In genomic region chr19:58513694-58514563, GRCh38 we compare ENCODE assay signal across 8 cellular contexts. TPM values are rescaled to one million over a fixed set of nuclear protein-coding genes. Genes with fewer than 3 reads are reported as not detected.
DNase-seq lines count a peak whose midpoint lies in the region; ATAC-seq, FAIRE-seq and TF ChIP-seq lines count a peak whose summit lies in the region.

No MANE protein-coding gene starts in this region.

- H3K9me3 ChIP-seq in HepG2 (ENCODE audit: low read length), result no peaks in the 10 kb centered on the region

- intact Hi-C loops in HepG2 (cut with micrococcal nuclease; ENCODE audit: unreplicated experiment), result no loop called here

- peaks cover 25% of the 10 kb centered on the region for H3K79me2 ChIP-seq in HepG2 (ENCODE audit: insufficient read depth, low read length)

- ATAC-seq in GM18858 (IDR thresholded peaks at IDR 0.05; ENCODE audit: unreplicated experiment) (peak; percentile 61), HG03175 (IDR thresholded peaks at IDR 0.05; ENCODE audit: unreplicated experiment) (peak; percentile 79), HepG2 (peak; percentile 59)

- H3K27ac ChIP-seq in HepG2 (ENCODE audit: extremely low read length, insufficient read depth, low read length), result peak overlapping the region; percentile 79

- no peaks in the 10 kb centered on the region for H4K20me1 ChIP-seq in HepG2 (ENCODE audit: insufficient read depth, low read length)

- no peaks in the 10 kb centered on the region; a peak in 1 of 5 replicates for H3K27me3 ChIP-seq in HepG2 (ENCODE audit: control insufficient read depth in 1 of 2, insufficient read depth in 2 of 2, low read length in 2 of 2)

- peak; percentile 84 to 95 for TF ChIP-seq POLR2A in HepG2 (IDR thresholded peaks at IDR 0.05; ENCODE audit: insufficient read depth in 1 of 2, low read depth in 2 of 2, low read length in 2 of 2)

- H3K36me3 ChIP-seq in HepG2 (replicated peaks in 1 of 2; ENCODE audit: control insufficient read depth in 1 of 2, insufficient read depth in 2 of 2, low read length in 2 of 2), result peaks cover 5 to 6% of the 10 kb centered on the region in 2 experiments; a peak in 4 of 5 replicates

- CTCF ChIA-PET in HepG2 (lab: Yijun Ruan, JAX; ENCODE audit: low intra/inter-chr PET ratio, low total read pairs), result no interaction called here

- peak; percentile 96 for TF ChIP-seq CTCF in HepG2 (CRISPR knock-in tag; IDR thresholded peaks at IDR 0.05)

- TF ChIP-seq EP300 in HepG2 (IDR thresholded peaks at IDR 0.05; ENCODE audit: low read depth in 2 of 2, low read length in 2 of 2), result no peak
- TF ChIP-seq EP300 in HepG2 (CRISPR knock-in tag; IDR thresholded peaks at IDR 0.05; ENCODE audit: borderline replicate concordance), result peak; percentile 17; the same call in 1 of the 2 replicates

- 72% methylated on average over 9 of the region's 66 CpGs for WGBS in HepG2 (ENCODE audit: low lambda C conversion rate)

- peaks cover 73% of the 10 kb centered on the region for H3K4me1 ChIP-seq in HepG2 (ENCODE audit: insufficient read depth, low read length)

- POLR2A ChIA-PET in HepG2 (lab: Yijun Ruan, JAX), result interaction anchor here (0.6 to 5.8 kb wide), 19 partner anchors 9 to 187 kb away, joined by 3 to 44 read pairs (median 4); partner anchors contain the start of genes CHMP2A, TRIM28, UBE2M and ZNF324

- H3K9ac ChIP-seq in HepG2 (ENCODE audit: insufficient read depth, low read depth, low read length), result peak overlapping the region; percentile 80

- FAIRE-seq in HepG2 (lab: Jason Lieb, UNC), result peak; percentile 63

- no TSS peak for BruUV-seq in HepG2 (replicated peaks; lab: Mats Ljungman, UMichigan)

- H2AFZ ChIP-seq in HepG2 (ENCODE audit: low read length), result no peak overlapping the region

- H3K4me3 ChIP-seq in HepG2 (replicated peaks in 1 of 3; ENCODE audit: insufficient read depth in 1 of 3, low read depth in 2 of 3, low read length in 3 of 3), result peak overlapping the region; percentile 36 to 81 (median 69)

- peak overlapping the region; percentile 100 for H3K4me2 ChIP-seq in HepG2 (ENCODE audit: low read depth, low read length)

- DNase-seq in 8988T (peak; percentile 59), NCI-H446 treated with DMSO at 0.1 percent for 48 hours (lab: John Stamatoyannopoulos, UW) (peak; percentile 65), dermis blood vessel endothelial cell (peak; percentile 96), HepG2 (ENCODE audit: low spot score) (peak; percentile 88)
- peak; percentile 90 to 92 for DNase-seq in activated CD4-positive, alpha-beta T cell treated with anti-CD3 and anti-CD28 coated beads, Interleukin-2, amount 50 U/mL, for 24 hours (ENCODE audit: low read depth in 1 of 2, low spot score in 1 of 2)
- DNase-seq in stimulated activated CD4-positive, alpha-beta T cell treated with anti-CD3 and anti-CD28 coated beads, Interleukin-2, amount 100 ng/mL, for 48 hours, result peak; percentile 95 to 99

- in situ Hi-C loops in HepG2 (cut with HindIII; ENCODE audit: extremely low pct_ligation_motif_present, low pct_unique_long_range_greater_than_20kb), result no loop called here

- peak; percentile 97 for TF ChIP-seq RAD21 in HepG2 (CRISPR knock-in tag; IDR thresholded peaks at IDR 0.05)

RNA-seq across cellular contexts. Expression of gene SLC27A5, which starts 2.1 kb away (rescaled TPM):
- 3.7 and 4.1 TPM in 2 replicates for total RNA-seq in dermis blood vessel endothelial cell
- 40.2 and 41.2 TPM in 2 replicates for total RNA-seq in HepG2 (2016; rRNA removed; fragmentation: Illumina TruSeq; extraction: Trizol)
- 49.0 and 49.9 TPM in 2 replicates for total RNA-seq in HepG2 (2016; cell fraction: cytosol; rRNA removed; fragmentation: Illumina TruSeq; extraction: Trizol; ENCODE audit: low read depth)
- total RNA-seq in HepG2 (2016; cell fraction: insoluble cytoplasmic fraction; rRNA removed; fragmentation: Illumina TruSeq; extraction: Trizol), result 39.8 and 42.2 TPM in 2 replicates
- 59.4 and 64.1 TPM in 2 replicates for total RNA-seq in HepG2 (2016; cell fraction: membrane; rRNA removed; fragmentation: Illumina TruSeq; extraction: Trizol)
- 18.8 and 20.1 TPM in 2 replicates for total RNA-seq in HepG2 (2016; cell fraction: nucleus; rRNA removed; fragmentation: Illumina TruSeq; extraction: Trizol)
- 30.3 and 36.5 TPM in 2 replicates for polyA plus RNA-seq in HepG2 (2011; rRNA removed)
- polyA plus RNA-seq in HepG2 (2011; cell fraction: cytosol; rRNA removed), result 39.8 and 55.5 TPM in 2 replicates
- polyA plus RNA-seq in HepG2 (2011; cell fraction: nucleus; rRNA removed), result 39.1 and 43.9 TPM in 2 replicates
- 25.9 and 32.1 TPM in 2 replicates for polyA plus RNA-seq in HepG2 (2012)
- 47.2 and 55.8 TPM in 2 replicates for polyA plus RNA-seq in HepG2 (2016; cell fraction: cytosol; fragmentation: Illumina TruSeq; extraction: Trizol; ENCODE audit: low read depth)
- polyA plus RNA-seq in HepG2 (2016; cell fraction: insoluble cytoplasmic fraction; fragmentation: Illumina TruSeq; extraction: Trizol; ENCODE audit: low read depth), result 36.1 and 36.3 TPM in 2 replicates
- polyA plus RNA-seq in HepG2 (2016; cell fraction: membrane; fragmentation: Illumina TruSeq; extraction: Trizol; ENCODE audit: low read depth), result 47.0 and 55.2 TPM in 2 replicates
- polyA plus RNA-seq in HepG2 (2016; cell fraction: nucleus; fragmentation: Illumina TruSeq; extraction: Trizol; ENCODE audit: insufficient read depth, low read depth), result 21.2 and 23.9 TPM in 2 replicates
- polyA minus RNA-seq in HepG2 (2011; rRNA and poly(A)+ RNA removed; ENCODE audit: low replicate concordance), result 66.1 and 97.3 TPM in 2 replicates
- polyA minus RNA-seq in HepG2 (2011; cell fraction: cytosol; rRNA and poly(A)+ RNA removed), result 7.8 and 9.5 TPM in 2 replicates
- polyA minus RNA-seq in HepG2 (2011; cell fraction: nucleus; rRNA and poly(A)+ RNA removed), result 18.9 and 20.1 TPM in 2 replicates

RNA-seq across cellular contexts. Expression of gene ZBTB45, which starts 5.7 kb away (rescaled TPM):
- total RNA-seq in dermis blood vessel endothelial cell (6.1 and 9.3 TPM in 2 replicates), HepG2 (2016; rRNA removed; fragmentation: Illumina TruSeq; extraction: Trizol) (2.0 and 3.7 TPM in 2 replicates)
- total RNA-seq in HepG2 (2016; cell fraction: cytosol; rRNA removed; fragmentation: Illumina TruSeq; extraction: Trizol; ENCODE audit: low read depth), result 1.0 and 1.1 TPM in 2 replicates
- 1.9 and 3.8 TPM in 2 replicates for total RNA-seq in HepG2 (2016; cell fraction: insoluble cytoplasmic fraction; rRNA removed; fragmentation: Illumina TruSeq; extraction: Trizol)
- total RNA-seq in HepG2 (2016; cell fraction: membrane; rRNA removed; fragmentation: Illumina TruSeq; extraction: Trizol), result 2.8 TPM in 2 replicates
- 2.7 and 3.4 TPM in 2 replicates for total RNA-seq in HepG2 (2016; cell fraction: nucleus; rRNA removed; fragmentation: Illumina TruSeq; extraction: Trizol)
- 3.0 and 3.2 TPM in 2 replicates for polyA plus RNA-seq in HepG2 (2011; rRNA removed)
- 1.7 and 2.6 TPM in 2 replicates for polyA plus RNA-seq in HepG2 (2011; cell fraction: cytosol; rRNA removed)
- 10.2 and 12.2 TPM in 2 replicates for polyA plus RNA-seq in HepG2 (2011; cell fraction: nucleus; rRNA removed)
- polyA plus RNA-seq in HepG2 (2012), result 2.7 and 4.2 TPM in 2 replicates
- 0.78 and 0.83 TPM in 2 replicates for polyA plus RNA-seq in HepG2 (2016; cell fraction: cytosol; fragmentation: Illumina TruSeq; extraction: Trizol; ENCODE audit: low read depth)
- 3.5 and 3.8 TPM in 2 replicates for polyA plus RNA-seq in HepG2 (2016; cell fraction: insoluble cytoplasmic fraction; fragmentation: Illumina TruSeq; extraction: Trizol; ENCODE audit: low read depth)
- 2.0 and 2.4 TPM in 2 replicates for polyA plus RNA-seq in HepG2 (2016; cell fraction: membrane; fragmentation: Illumina TruSeq; extraction: Trizol; ENCODE audit: low read depth)
- polyA plus RNA-seq in HepG2 (2016; cell fraction: nucleus; fragmentation: Illumina TruSeq; extraction: Trizol; ENCODE audit: insufficient read depth, low read depth), result 6.2 and 6.8 TPM in 2 replicates
- polyA minus RNA-seq in HepG2 (2011; rRNA and poly(A)+ RNA removed; ENCODE audit: low replicate concordance), result 6.6 and 8.8 TPM in 2 replicates
- polyA minus RNA-seq in HepG2 (2011; cell fraction: cytosol; rRNA and poly(A)+ RNA removed), result 2.9 and 3.8 TPM in 2 replicates
- 7.0 and 7.3 TPM in 2 replicates for polyA minus RNA-seq in HepG2 (2011; cell fraction: nucleus; rRNA and poly(A)+ RNA removed)

RNA-seq across cellular contexts. Expression of gene TRIM28, which starts 29.9 kb away (rescaled TPM):
- total RNA-seq in dermis blood vessel endothelial cell, result 259 and 492 TPM in 2 replicates
- total RNA-seq in HepG2 (2016; rRNA removed; fragmentation: Illumina TruSeq; extraction: Trizol), result 302 and 361 TPM in 2 replicates
- total RNA-seq in HepG2 (2016; cell fraction: cytosol; rRNA removed; fragmentation: Illumina TruSeq; extraction: Trizol; ENCODE audit: low read depth), result 29.3 and 34.8 TPM in 2 replicates
- total RNA-seq in HepG2 (2016; cell fraction: insoluble cytoplasmic fraction; rRNA removed; fragmentation: Illumina TruSeq; extraction: Trizol), result 282 and 373 TPM in 2 replicates
- total RNA-seq in HepG2 (2016; cell fraction: membrane; rRNA removed; fragmentation: Illumina TruSeq; extraction: Trizol), result 118 and 119 TPM in 2 replicates
- total RNA-seq in HepG2 (2016; cell fraction: nucleus; rRNA removed; fragmentation: Illumina TruSeq; extraction: Trizol), result 266 and 307 TPM in 2 replicates
- 439 and 461 TPM in 2 replicates for polyA plus RNA-seq in HepG2 (2011; rRNA removed)
- polyA plus RNA-seq in HepG2 (2011; cell fraction: cytosol; rRNA removed), result 192 and 284 TPM in 2 replicates
- polyA plus RNA-seq in HepG2 (2011; cell fraction: nucleus; rRNA removed), result 913 and 1,149 TPM in 2 replicates
- 400 and 525 TPM in 2 replicates for polyA plus RNA-seq in HepG2 (2012)
- polyA plus RNA-seq in HepG2 (2016; cell fraction: cytosol; fragmentation: Illumina TruSeq; extraction: Trizol; ENCODE audit: low read depth), result 31.8 and 43.0 TPM in 2 replicates
- 296 and 460 TPM in 2 replicates for polyA plus RNA-seq in HepG2 (2016; cell fraction: insoluble cytoplasmic fraction; fragmentation: Illumina TruSeq; extraction: Trizol; ENCODE audit: low read depth)
- 94.7 and 105 TPM in 2 replicates for polyA plus RNA-seq in HepG2 (2016; cell fraction: membrane; fragmentation: Illumina TruSeq; extraction: Trizol; ENCODE audit: low read depth)
- polyA plus RNA-seq in HepG2 (2016; cell fraction: nucleus; fragmentation: Illumina TruSeq; extraction: Trizol; ENCODE audit: insufficient read depth, low read depth), result 574 and 592 TPM in 2 replicates
- 1,983 and 2,170 TPM in 2 replicates for polyA minus RNA-seq in HepG2 (2011; rRNA and poly(A)+ RNA removed; ENCODE audit: low replicate concordance)
- 465 and 488 TPM in 2 replicates for polyA minus RNA-seq in HepG2 (2011; cell fraction: cytosol; rRNA and poly(A)+ RNA removed)
- polyA minus RNA-seq in HepG2 (2011; cell fraction: nucleus; rRNA and poly(A)+ RNA removed), result 351 and 419 TPM in 2 replicates

RNA-seq across cellular contexts. Expression of gene ZNF446, which starts 37.8 kb away (rescaled TPM):
- 7.1 and 7.6 TPM in 2 replicates for total RNA-seq in dermis blood vessel endothelial cell
- total RNA-seq in HepG2 (2016; rRNA removed; fragmentation: Illumina TruSeq; extraction: Trizol), result 2.5 and 3.6 TPM in 2 replicates
- 0.81 and 0.97 TPM in 2 replicates for total RNA-seq in HepG2 (2016; cell fraction: cytosol; rRNA removed; fragmentation: Illumina TruSeq; extraction: Trizol; ENCODE audit: low read depth)
- 2.5 and 3.8 TPM in 2 replicates for total RNA-seq in HepG2 (2016; cell fraction: insoluble cytoplasmic fraction; rRNA removed; fragmentation: Illumina TruSeq; extraction: Trizol)
- 2.1 and 2.7 TPM in 2 replicates for total RNA-seq in HepG2 (2016; cell fraction: membrane; rRNA removed; fragmentation: Illumina TruSeq; extraction: Trizol)
- total RNA-seq in HepG2 (2016; cell fraction: nucleus; rRNA removed; fragmentation: Illumina TruSeq; extraction: Trizol), result 3.2 and 3.9 TPM in 2 replicates
- polyA plus RNA-seq in HepG2 (2011; rRNA removed), result 3.0 and 3.8 TPM in 2 replicates
- polyA plus RNA-seq in HepG2 (2011; cell fraction: cytosol; rRNA removed), result 1.6 and 3.9 TPM in 2 replicates
- polyA plus RNA-seq in HepG2 (2011; cell fraction: nucleus; rRNA removed), result 9.0 and 9.4 TPM in 2 replicates
- polyA plus RNA-seq in HepG2 (2012), result 2.8 and 3.6 TPM in 2 replicates
- polyA plus RNA-seq in HepG2 (2016; cell fraction: cytosol; fragmentation: Illumina TruSeq; extraction: Trizol; ENCODE audit: low read depth), result 0.83 and 0.97 TPM in 2 replicates
- 2.7 and 3.2 TPM in 2 replicates for polyA plus RNA-seq in HepG2 (2016; cell fraction: insoluble cytoplasmic fraction; fragmentation: Illumina TruSeq; extraction: Trizol; ENCODE audit: low read depth)
- 1.7 TPM in 2 replicates for polyA plus RNA-seq in HepG2 (2016; cell fraction: membrane; fragmentation: Illumina TruSeq; extraction: Trizol; ENCODE audit: low read depth)
- polyA plus RNA-seq in HepG2 (2016; cell fraction: nucleus; fragmentation: Illumina TruSeq; extraction: Trizol; ENCODE audit: insufficient read depth, low read depth), result 5.3 and 7.0 TPM in 2 replicates
- 6.2 and 6.7 TPM in 2 replicates for polyA minus RNA-seq in HepG2 (2011; rRNA and poly(A)+ RNA removed; ENCODE audit: low replicate concordance)
- 1.2 and 2.2 TPM in 2 replicates for polyA minus RNA-seq in HepG2 (2011; cell fraction: cytosol; rRNA and poly(A)+ RNA removed)
- polyA minus RNA-seq in HepG2 (2011; cell fraction: nucleus; rRNA and poly(A)+ RNA removed), result 5.5 and 6.0 TPM in 2 replicates

RNA-seq across cellular contexts. Expression of gene CHMP2A, which starts 41.0 kb away (rescaled TPM):
- total RNA-seq in dermis blood vessel endothelial cell, result 84.6 and 107 TPM in 2 replicates
- total RNA-seq in HepG2 (2016; rRNA removed; fragmentation: Illumina TruSeq; extraction: Trizol), result 55.0 and 70.9 TPM in 2 replicates
- total RNA-seq in HepG2 (2016; cell fraction: cytosol; rRNA removed; fragmentation: Illumina TruSeq; extraction: Trizol; ENCODE audit: low read depth), result 45.6 and 61.8 TPM in 2 replicates
- total RNA-seq in HepG2 (2016; cell fraction: insoluble cytoplasmic fraction; rRNA removed; fragmentation: Illumina TruSeq; extraction: Trizol), result 56.2 and 72.4 TPM in 2 replicates
- total RNA-seq in HepG2 (2016; cell fraction: membrane; rRNA removed; fragmentation: Illumina TruSeq; extraction: Trizol), result 35.3 and 50.0 TPM in 2 replicates
- total RNA-seq in HepG2 (2016; cell fraction: nucleus; rRNA removed; fragmentation: Illumina TruSeq; extraction: Trizol), result 22.1 and 25.7 TPM in 2 replicates
- polyA plus RNA-seq in HepG2 (2011; rRNA removed), result 49.7 and 51.4 TPM in 2 replicates
- polyA plus RNA-seq in HepG2 (2011; cell fraction: cytosol; rRNA removed), result 61.9 and 66.7 TPM in 2 replicates
- polyA plus RNA-seq in HepG2 (2011; cell fraction: nucleus; rRNA removed), result 108 and 113 TPM in 2 replicates
- polyA plus RNA-seq in HepG2 (2012), result 41.7 and 46.0 TPM in 2 replicates
- polyA plus RNA-seq in HepG2 (2016; cell fraction: cytosol; fragmentation: Illumina TruSeq; extraction: Trizol; ENCODE audit: low read depth), result 56.7 and 73.4 TPM in 2 replicates
- 88.0 and 94.2 TPM in 2 replicates for polyA plus RNA-seq in HepG2 (2016; cell fraction: insoluble cytoplasmic fraction; fragmentation: Illumina TruSeq; extraction: Trizol; ENCODE audit: low read depth)
- 38.7 and 48.0 TPM in 2 replicates for polyA plus RNA-seq in HepG2 (2016; cell fraction: membrane; fragmentation: Illumina TruSeq; extraction: Trizol; ENCODE audit: low read depth)
- polyA plus RNA-seq in HepG2 (2016; cell fraction: nucleus; fragmentation: Illumina TruSeq; extraction: Trizol; ENCODE audit: insufficient read depth, low read depth), result 55.6 and 56.2 TPM in 2 replicates
- polyA minus RNA-seq in HepG2 (2011; rRNA and poly(A)+ RNA removed; ENCODE audit: low replicate concordance), result 46.3 and 131 TPM in 2 replicates
- polyA minus RNA-seq in HepG2 (2011; cell fraction: cytosol; rRNA and poly(A)+ RNA removed), result 25.4 and 27.7 TPM in 2 replicates
- polyA minus RNA-seq in HepG2 (2011; cell fraction: nucleus; rRNA and poly(A)+ RNA removed), result 21.0 and 24.5 TPM in 2 replicates

Comparison
In these comparisons a context has a peak if more than half of its experiments do, and no peak if none do; other contexts are left out.
1. Peak in every context shown above with its lines: DNase-seq, ATAC-seq, H3K4me3 ChIP-seq and H3K27ac ChIP-seq.